Comparison of ENCODE assay signal across 27 cellular contexts in genomic region chr20:2706688-2707352, GRCh38. TPM values are rescaled to one million over a fixed set of nuclear protein-coding genes. Genes with fewer than 3 reads are reported as not detected.
A peak's percentile ranks its signal among the peaks of the same experiment; 100 is the strongest.
DNase-seq lines count a peak whose midpoint lies in the region; ATAC-seq, FAIRE-seq and TF ChIP-seq lines count a peak whose summit lies in the region.
"Had no signal": no experiment of that assay in that cellular context is flagged by ENCODE, and none has a peak within 500 bp of the region (broad histone marks: within the 10 kb centered on the region; RNA-seq: fewer than 3 reads in every experiment).

No MANE protein-coding gene starts in this region.

- SMC1A ChIA-PET in GM12878 (lab: Charles Lee; ENCODE audit: uncharacterized antibody, unreplicated experiment), result no interaction called here

- ATAC-seq in activated CD4-positive, alpha-beta T cell treated with anti-CD3 and anti-CD28 coated beads for 36 hours, result peak; percentile 81
- ATAC-seq in GM12878 (no peak; the same call in 2 of the 3 replicates), HepG2 (peak; percentile 15; the same call in 2 of the 3 replicates)
- ATAC-seq: activated T-cell treated with anti-CD3 and anti-CD28 coated beads, Interleukin-2, amount 50 U/mL, for 4 hours; gastrocnemius medialis; T-cell had no signal

- no peak for FAIRE-seq in GM12878 (lab: Jason Lieb, UNC)
- no peak for FAIRE-seq in HepG2 (lab: Jason Lieb, UNC)
- FAIRE-seq: islet of Langerhans had no signal

- no peak for TF ChIP-seq EP300 in GM12878 (IDR thresholded peaks at IDR 0.05; ENCODE audit: borderline replicate concordance in 1 of 2, control insufficient read depth in 1 of 2, low read depth in 2 of 2, low read length in 2 of 2)
- no peak for TF ChIP-seq EP300 in HepG2 (IDR thresholded peaks at IDR 0.05; ENCODE audit: low read depth in 2 of 2, low read length in 2 of 2)
- TF ChIP-seq EP300 in HepG2 (CRISPR knock-in tag; IDR thresholded peaks at IDR 0.05; ENCODE audit: borderline replicate concordance), result no peak

- intact Hi-C loops in activated CD4-positive, alpha-beta T cell treated with anti-CD3 and anti-CD28 coated beads for 36 hours (cut with DNase I, micrococcal nuclease), result no loop called here
- intact Hi-C loops in GM12878 (cut with micrococcal nuclease; ENCODE audit: unreplicated experiment), result no loop called here
- intact Hi-C loops in HepG2 (cut with micrococcal nuclease; ENCODE audit: unreplicated experiment), result no loop called here

- TF ChIP-seq POLR2A in GM12878 (IDR thresholded peaks at IDR 0.05; ENCODE audit: low read depth, low read length), result no peak
- TF ChIP-seq POLR2A in HepG2 (IDR thresholded peaks at IDR 0.05; ENCODE audit: insufficient read depth in 1 of 2, low read depth in 2 of 2, low read length in 2 of 2), result no peak

- H2AFZ ChIP-seq in GM12878 (ENCODE audit: control insufficient read depth, low read depth, low read length) (no peak overlapping the region), HepG2 (ENCODE audit: low read length) (no peak overlapping the region)

- H3K27me3 ChIP-seq in H7 (ENCODE audit: control insufficient read depth, insufficient read depth, low read length) (peaks cover 44% of the 10 kb centered on the region), GM12878 (replicated peaks in 1 of 2; ENCODE audit: control insufficient read depth in 2 of 2, insufficient read depth in 2 of 2, low read length in 1 of 2) (peaks cover 0 to 2% of the 10 kb centered on the region in 2 experiments; a peak in 2 of 4 replicates), HepG2 (ENCODE audit: control insufficient read depth in 1 of 2, insufficient read depth in 2 of 2, low read length in 2 of 2) (peaks cover 22 to 78% of the 10 kb centered on the region in 2 experiments; a peak in 4 of 5 replicates)
- H3K27me3 ChIP-seq: gastrocnemius medialis, SJCRH30 had no signal

- no peaks in the 10 kb centered on the region for H3K9me3 Mint-ChIP-seq in activated CD4-positive, alpha-beta T cell treated with anti-CD3 and anti-CD28 coated beads for 36 hours (ENCODE audit: low read depth)
- H3K9me3 Mint-ChIP-seq: activated T-cell treated with anti-CD3 and anti-CD28 coated beads, Interleukin-2, amount 50 U/mL, for 4 hours; HFFc6; T-cell had no signal

- H3K4me1 ChIP-seq in GM12878 (ENCODE audit: control insufficient read depth, insufficient read depth, low read length) (no peaks in the 10 kb centered on the region), HepG2 (ENCODE audit: insufficient read depth, low read length) (peaks cover 14% of the 10 kb centered on the region)
- H3K4me1 ChIP-seq: esophagus squamous epithelium, gastrocnemius medialis, lower lobe of right lung, SJCRH30, stomach had no signal

- H3K27ac Mint-ChIP-seq in activated CD4-positive, alpha-beta T cell treated with anti-CD3 and anti-CD28 coated beads for 36 hours, result no peak overlapping the region
- H3K27ac Mint-ChIP-seq: HFFc6, T-cell had no signal

- H4K20me1 ChIP-seq in GM12878 (ENCODE audit: control insufficient read depth, insufficient read depth), result no peaks in the 10 kb centered on the region
- no peaks in the 10 kb centered on the region for H4K20me1 ChIP-seq in HepG2 (ENCODE audit: insufficient read depth, low read length)

- H3K36me3 Mint-ChIP-seq in activated CD4-positive, alpha-beta T cell treated with anti-CD3 and anti-CD28 coated beads for 36 hours (ENCODE audit: low read depth), result no peaks in the 10 kb centered on the region
- H3K36me3 Mint-ChIP-seq: T-cell had no signal

- POLR2A ChIA-PET in activated CD4-positive, alpha-beta T cell treated with anti-CD3 and anti-CD28 coated beads for 36 hours (lab: Charles Lee), result no interaction called here
- POLR2A ChIA-PET in GM12878 (lab: Charles Lee), result no interaction called here
- POLR2A ChIA-PET in HepG2 (lab: Yijun Ruan, JAX), result no interaction called here

- BruUV-seq in GM12878 (replicated peaks; lab: Mats Ljungman, UMichigan), result no TSS peak
- no TSS peak for BruUV-seq in HepG2 (replicated peaks; lab: Mats Ljungman, UMichigan)

- H3K36me3 ChIP-seq in H7 (replicated peaks; ENCODE audit: control insufficient read depth, insufficient read depth, low read length), result no peaks in the 10 kb centered on the region
- no peaks in the 10 kb centered on the region for H3K36me3 ChIP-seq in GM12878 (ENCODE audit: control insufficient read depth in 2 of 2, insufficient read depth in 2 of 2, low read length in 1 of 2)
- H3K36me3 ChIP-seq in HepG2 (replicated peaks in 1 of 2; ENCODE audit: control insufficient read depth in 1 of 2, insufficient read depth in 2 of 2, low read length in 2 of 2), result no peaks in the 10 kb centered on the region
- H3K36me3 ChIP-seq: esophagus squamous epithelium, gastrocnemius medialis, lower lobe of right lung, SJCRH30 had no signal

- H3K4me1 Mint-ChIP-seq in activated CD4-positive, alpha-beta T cell treated with anti-CD3 and anti-CD28 coated beads for 36 hours, result peaks cover 9% of the 10 kb centered on the region
- H3K4me1 Mint-ChIP-seq: T-cell had no signal

- DNase-seq in activated CD4-positive, alpha-beta T cell treated with anti-CD3 and anti-CD28 coated beads for 36 hours, result peak; percentile 44
- DNase-seq in activated CD4-positive, alpha-beta T cell treated with anti-CD3 and anti-CD28 coated beads for 48 hours, result no peak
- peak; percentile 25 for DNase-seq in H7
- DNase-seq in GM12878 (ENCODE audit: low read depth, low spot score), result no peak
- no peak for DNase-seq in HepG2 (ENCODE audit: low spot score)
- no peak for DNase-seq in SHP77 (lab: John Stamatoyannopoulos, UW)
- DNase-seq in HCEC 1CT, result no peak
- no peak for DNase-seq in NOMO-1 (lab: John Stamatoyannopoulos, UW; ENCODE audit: unreplicated experiment in 2 of 2)
- DNase-seq: activated T-cell treated with anti-CD3 and anti-CD28 coated beads, Interleukin-2, amount 50 U/mL, for 4 hours; effector memory CD4-positive, alpha-beta T cell; esophagus squamous epithelium; gastrocnemius medialis; GF-D8; HFFc6; Karpas-422; lower lobe of right lung; NCI-H1048; NCI-H2029 treated with DMSO at 0.1 percent for 48 hours; nucleus accumbens; SJCRH30; stimulated activated CD4-positive, alpha-beta T cell treated with anti-CD3 and anti-CD28 coated beads, Interleukin-2, amount 100 ng/mL, for 48 hours; stomach; trophoblast cell had no signal

- H3K79me2 ChIP-seq in GM12878 (ENCODE audit: control insufficient read depth, insufficient read depth, low read length) (no peaks in the 10 kb centered on the region), HepG2 (ENCODE audit: insufficient read depth, low read length) (no peaks in the 10 kb centered on the region)

- TF ChIP-seq CTCF in GM12878 (IDR thresholded peaks at IDR 0.05 in 2 of 3, conservative IDR thresholded peaks at IDR 0.05 in 1 of 3; ENCODE audit: control insufficient read depth in 2 of 3, extremely low read depth in 1 of 3, insufficient read depth in 1 of 3, low read depth in 3 of 3, low read length in 3 of 3), result no peak
- TF ChIP-seq CTCF in HepG2 (CRISPR knock-in tag; IDR thresholded peaks at IDR 0.05), result no peak

- no peak overlapping the region for H3K4me3 Mint-ChIP-seq in activated CD4-positive, alpha-beta T cell treated with anti-CD3 and anti-CD28 coated beads for 36 hours
- H3K4me3 Mint-ChIP-seq: activated T-cell treated with anti-CD3 and anti-CD28 coated beads, Interleukin-2, amount 50 U/mL, for 4 hours; HFFc6; T-cell had no signal

- no peaks in the 10 kb centered on the region for H3K9me3 ChIP-seq in GM12878 (replicated peaks; ENCODE audit: control insufficient read depth, insufficient read depth, low read length)
- H3K9me3 ChIP-seq in HepG2 (ENCODE audit: low read length), result no peaks in the 10 kb centered on the region
- H3K9me3 ChIP-seq: esophagus squamous epithelium, gastrocnemius medialis, lower lobe of right lung, SJCRH30, stomach had no signal

- CTCF ChIA-PET in activated CD4-positive, alpha-beta T cell treated with anti-CD3 and anti-CD28 coated beads for 36 hours (lab: Charles Lee), result interaction anchor here (0.6 to 1.3 kb wide), 4 partner anchors 29 to 47 kb away, joined by 3 to 4 read pairs (median 4); no protein-coding TSS in a partner anchor
- CTCF ChIA-PET in GM12878 (lab: Yijun Ruan, JAX), result no interaction called here
- CTCF ChIA-PET in HepG2 (lab: Yijun Ruan, JAX; ENCODE audit: low intra/inter-chr PET ratio, low total read pairs), result no interaction called here

- in situ Hi-C loops in GM12878 (cut with MboI) (no loop called here), HepG2 (cut with HindIII; ENCODE audit: extremely low pct_ligation_motif_present, low pct_unique_long_range_greater_than_20kb) (no loop called here)

- H3K4me2 ChIP-seq in GM12878 (ENCODE audit: control insufficient read depth, insufficient read depth), result no peak overlapping the region; the same call in 1 of the 2 replicates
- H3K4me2 ChIP-seq in HepG2 (ENCODE audit: low read depth, low read length), result peak overlapping the region; percentile 9
- H3K4me2 ChIP-seq: smooth muscle cell had no signal

- peaks cover 2% of the 10 kb centered on the region for H3K27me3 Mint-ChIP-seq in activated CD4-positive, alpha-beta T cell treated with anti-CD3 and anti-CD28 coated beads for 36 hours

- no peak overlapping the region for H3K27ac ChIP-seq in GM12878 (ENCODE audit: control insufficient read depth, insufficient read depth)
- H3K27ac ChIP-seq in HepG2 (ENCODE audit: extremely low read length, insufficient read depth, low read length), result no peak overlapping the region
- H3K27ac ChIP-seq: 22Rv1, esophagus squamous epithelium, gastrocnemius medialis, lower lobe of right lung, SJCRH30, stomach had no signal

- RAD21 ChIA-PET in GM12878 (lab: Charles Lee; ENCODE audit: unreplicated experiment), result interaction anchor here (0.8 kb wide), 1 partner anchor 37 kb away, joined by 4 read pairs; no protein-coding TSS in a partner anchor

- WGBS in GM12878 (ENCODE audit: insufficient coverage, insufficient replicate concordance, low lambda C conversion rate, missing lambda C conversion rate), result 1% methylated on average over 6 of the region's 6 CpGs
- 13% methylated on average over 6 of the region's 6 CpGs for WGBS in HepG2 (ENCODE audit: low lambda C conversion rate)

- H3K4me3 ChIP-seq in H7 (ENCODE audit: insufficient read depth, low read depth, low read length) (no peak overlapping the region), GM12878 (no peak overlapping the region), HepG2 (replicated peaks in 1 of 3; ENCODE audit: insufficient read depth in 1 of 3, low read depth in 2 of 3, low read length in 3 of 3) (no peak overlapping the region)
- H3K4me3 ChIP-seq: esophagus squamous epithelium, gastrocnemius medialis, lower lobe of right lung, SJCRH30, smooth muscle cell, stomach had no signal

- no peak for TF ChIP-seq RAD21 in GM12878 (IDR thresholded peaks at IDR 0.05; ENCODE audit: insufficient read depth, low read depth, low read length)
- TF ChIP-seq RAD21 in HepG2 (CRISPR knock-in tag; IDR thresholded peaks at IDR 0.05), result no peak

- no peak overlapping the region for H3K9ac ChIP-seq in GM12878 (ENCODE audit: control insufficient read depth, insufficient read depth, low read length)
- no peak overlapping the region for H3K9ac ChIP-seq in HepG2 (ENCODE audit: insufficient read depth, low read depth, low read length)

RNA-seq across cellular contexts. Expression of gene EBF4, which starts 14.2 kb away (rescaled TPM):
- 1 to 10 TPM; 3.7 to 4.3 TPM for total RNA-seq in activated CD4-positive, alpha-beta T cell treated with anti-CD3 and anti-CD28 coated beads for 36 hours
- 1.1 and 2.6 TPM in 2 replicates for total RNA-seq in H7 (2014; rRNA removed; shearing (Covaris generic))
- total RNA-seq in GM12878 (2013; cell fraction: nucleolus; rRNA removed), result not detected in 2 replicates
- not detected in 2 replicates for total RNA-seq in GM12878 (2014; rRNA removed)
- total RNA-seq in GM12878 (2014; rRNA removed; fragmentation: Illumina TruSeq; extraction: Trizol), result not detected in 2 replicates
- 0.13 TPM in 1 of 2 replicates, not detected in the other for total RNA-seq in GM12878 (2021)
- polyA plus RNA-seq in GM12878 (2011; ENCODE audit: low read depth), result not detected
- polyA plus RNA-seq in GM12878 (2011; rRNA removed), result not detected in 2 replicates
- polyA plus RNA-seq in GM12878 (2011; cell fraction: cytosol; rRNA removed), result not detected in 2 replicates
- not detected in 2 replicates for polyA plus RNA-seq in GM12878 (2011; cell fraction: nucleus; rRNA removed)
- 0.06 and 0.22 TPM in 2 replicates for polyA plus RNA-seq in GM12878 (2012)
- not detected in 2 replicates for polyA plus RNA-seq in GM12878 (2014; fragmentation: Illumina TruSeq; extraction: Trizol)
- polyA plus RNA-seq in GM12878 (2014; fragmentation: Nextera tagmentation; extraction: Ambion mirVana), result not detected
- polyA plus RNA-seq in GM12878 (2014; rRNA removed), result not detected in 2 replicates
- not detected for polyA plus RNA-seq in GM12878 (2016; fragmentation: Nextera tagmentation; extraction: Ambion mirVana)
- polyA minus RNA-seq in GM12878 (2011; rRNA and poly(A)+ RNA removed), result not detected in 2 replicates
- polyA minus RNA-seq in GM12878 (2011; cell fraction: cytosol; rRNA and poly(A)+ RNA removed), result not detected in 2 replicates
- polyA minus RNA-seq in GM12878 (2011; cell fraction: nucleus; rRNA and poly(A)+ RNA removed), result not detected in 2 replicates
- total RNA-seq in HepG2 (2016; rRNA removed; fragmentation: Illumina TruSeq; extraction: Trizol), result 0.84 TPM in 1 of 2 replicates, not detected in the other
- not detected in 2 replicates for total RNA-seq in HepG2 (2016; cell fraction: cytosol; rRNA removed; fragmentation: Illumina TruSeq; extraction: Trizol; ENCODE audit: low read depth)
- 0.13 and 0.15 TPM in 2 replicates for total RNA-seq in HepG2 (2016; cell fraction: insoluble cytoplasmic fraction; rRNA removed; fragmentation: Illumina TruSeq; extraction: Trizol)
- total RNA-seq in HepG2 (2016; cell fraction: membrane; rRNA removed; fragmentation: Illumina TruSeq; extraction: Trizol), result 0.34 TPM in 2 replicates
- total RNA-seq in HepG2 (2016; cell fraction: nucleus; rRNA removed; fragmentation: Illumina TruSeq; extraction: Trizol), result 0.34 and 0.56 TPM in 2 replicates
- 2.2 and 5.2 TPM in 2 replicates for polyA plus RNA-seq in HepG2 (2011; rRNA removed)
- 1.7 and 2.0 TPM in 2 replicates for polyA plus RNA-seq in HepG2 (2011; cell fraction: cytosol; rRNA removed)
- 19.5 and 21.3 TPM in 2 replicates for polyA plus RNA-seq in HepG2 (2011; cell fraction: nucleus; rRNA removed)
- polyA plus RNA-seq in HepG2 (2012), result 3.4 and 9.8 TPM in 2 replicates
- 0.10 and 0.52 TPM in 2 replicates for polyA plus RNA-seq in HepG2 (2016; cell fraction: cytosol; fragmentation: Illumina TruSeq; extraction: Trizol; ENCODE audit: low read depth)
- 0.11 and 0.45 TPM in 2 replicates for polyA plus RNA-seq in HepG2 (2016; cell fraction: insoluble cytoplasmic fraction; fragmentation: Illumina TruSeq; extraction: Trizol; ENCODE audit: low read depth)
- 0.17 and 0.41 TPM in 2 replicates for polyA plus RNA-seq in HepG2 (2016; cell fraction: membrane; fragmentation: Illumina TruSeq; extraction: Trizol; ENCODE audit: low read depth)
- polyA plus RNA-seq in HepG2 (2016; cell fraction: nucleus; fragmentation: Illumina TruSeq; extraction: Trizol; ENCODE audit: insufficient read depth, low read depth), result 1.1 and 2.1 TPM in 2 replicates
- 3.8 TPM in 1 of 2 replicates, not detected in the other for polyA minus RNA-seq in HepG2 (2011; rRNA and poly(A)+ RNA removed; ENCODE audit: low replicate concordance)
- polyA minus RNA-seq in HepG2 (2011; cell fraction: cytosol; rRNA and poly(A)+ RNA removed), result 1.3 and 2.1 TPM in 2 replicates
- polyA minus RNA-seq in HepG2 (2011; cell fraction: nucleus; rRNA and poly(A)+ RNA removed), result 4.8 and 7.2 TPM in 2 replicates

RNA-seq across cellular contexts. Expression of gene IDH3B, which starts 42.8 kb away (rescaled TPM):
- 100 to 1,000 TPM in 1 of 2 experiments, 10 to 100 TPM in 1; 92.4 to 115 TPM for total RNA-seq in activated CD4-positive, alpha-beta T cell treated with anti-CD3 and anti-CD28 coated beads for 36 hours
- total RNA-seq in H7 (2014; rRNA removed; shearing (Covaris generic)), result 174 and 183 TPM in 2 replicates
- total RNA-seq in GM12878 (2013; cell fraction: nucleolus; rRNA removed), result 83.2 and 91.2 TPM in 2 replicates
- total RNA-seq in GM12878 (2014; rRNA removed) (131 and 136 TPM in 2 replicates), GM12878 (2014; rRNA removed; fragmentation: Illumina TruSeq; extraction: Trizol) (84.7 and 90.5 TPM in 2 replicates), GM12878 (2021) (109 and 110 TPM in 2 replicates), HepG2 (2016; rRNA removed; fragmentation: Illumina TruSeq; extraction: Trizol) (215 and 246 TPM in 2 replicates)
- 112 TPM for polyA plus RNA-seq in GM12878 (2011; ENCODE audit: low read depth)
- polyA plus RNA-seq in GM12878 (2011; rRNA removed) (145 and 177 TPM in 2 replicates), GM12878 (2014; fragmentation: Illumina TruSeq; extraction: Trizol) (98.3 and 101 TPM in 2 replicates), GM12878 (2014; fragmentation: Nextera tagmentation; extraction: Ambion mirVana) (10 to 100 TPM; 65.3 to 87.1 TPM), GM12878 (2014; rRNA removed) (134 and 144 TPM in 2 replicates), GM12878 (2016; fragmentation: Nextera tagmentation; extraction: Ambion mirVana) (100 to 1,000 TPM; 149 to 167 TPM), HepG2 (2011; rRNA removed) (245 and 254 TPM in 2 replicates)
- 211 and 226 TPM in 2 replicates for polyA plus RNA-seq in GM12878 (2011; cell fraction: cytosol; rRNA removed)
- 484 and 526 TPM in 2 replicates for polyA plus RNA-seq in GM12878 (2011; cell fraction: nucleus; rRNA removed)
- polyA plus RNA-seq in GM12878 (2012), result 102 and 111 TPM in 2 replicates
- 159 and 168 TPM in 2 replicates for polyA minus RNA-seq in GM12878 (2011; rRNA and poly(A)+ RNA removed)
- polyA minus RNA-seq in GM12878 (2011; cell fraction: cytosol; rRNA and poly(A)+ RNA removed), result 34.7 and 40.0 TPM in 2 replicates
- polyA minus RNA-seq in GM12878 (2011; cell fraction: nucleus; rRNA and poly(A)+ RNA removed), result 69.9 and 95.9 TPM in 2 replicates
- 33.7 and 38.0 TPM in 2 replicates for total RNA-seq in HepG2 (2016; cell fraction: cytosol; rRNA removed; fragmentation: Illumina TruSeq; extraction: Trizol; ENCODE audit: low read depth)
- 222 and 260 TPM in 2 replicates for total RNA-seq in HepG2 (2016; cell fraction: insoluble cytoplasmic fraction; rRNA removed; fragmentation: Illumina TruSeq; extraction: Trizol)
- total RNA-seq in HepG2 (2016; cell fraction: membrane; rRNA removed; fragmentation: Illumina TruSeq; extraction: Trizol), result 44.8 and 48.2 TPM in 2 replicates
- total RNA-seq in HepG2 (2016; cell fraction: nucleus; rRNA removed; fragmentation: Illumina TruSeq; extraction: Trizol), result 137 and 140 TPM in 2 replicates
- 222 and 246 TPM in 2 replicates for polyA plus RNA-seq in HepG2 (2011; cell fraction: cytosol; rRNA removed)
- polyA plus RNA-seq in HepG2 (2011; cell fraction: nucleus; rRNA removed), result 901 and 966 TPM in 2 replicates
- polyA plus RNA-seq in HepG2 (2012), result 156 and 158 TPM in 2 replicates
- 22.8 and 27.4 TPM in 2 replicates for polyA plus RNA-seq in HepG2 (2016; cell fraction: cytosol; fragmentation: Illumina TruSeq; extraction: Trizol; ENCODE audit: low read depth)
- polyA plus RNA-seq in HepG2 (2016; cell fraction: insoluble cytoplasmic fraction; fragmentation: Illumina TruSeq; extraction: Trizol; ENCODE audit: low read depth), result 207 and 216 TPM in 2 replicates
- 27.1 and 32.5 TPM in 2 replicates for polyA plus RNA-seq in HepG2 (2016; cell fraction: membrane; fragmentation: Illumina TruSeq; extraction: Trizol; ENCODE audit: low read depth)
- 236 and 251 TPM in 2 replicates for polyA plus RNA-seq in HepG2 (2016; cell fraction: nucleus; fragmentation: Illumina TruSeq; extraction: Trizol; ENCODE audit: insufficient read depth, low read depth)
- polyA minus RNA-seq in HepG2 (2011; rRNA and poly(A)+ RNA removed; ENCODE audit: low replicate concordance), result 107 and 189 TPM in 2 replicates
- polyA minus RNA-seq in HepG2 (2011; cell fraction: cytosol; rRNA and poly(A)+ RNA removed), result 74.0 and 74.8 TPM in 2 replicates
- 230 and 248 TPM in 2 replicates for polyA minus RNA-seq in HepG2 (2011; cell fraction: nucleus; rRNA and poly(A)+ RNA removed)

RNA-seq across cellular contexts. Expression of gene NOP56, which starts 54.4 kb away (rescaled TPM):
- 100 to 1,000 TPM; 504 to 532 TPM for total RNA-seq in activated CD4-positive, alpha-beta T cell treated with anti-CD3 and anti-CD28 coated beads for 36 hours
- 334 and 392 TPM in 2 replicates for total RNA-seq in H7 (2014; rRNA removed; shearing (Covaris generic))
- total RNA-seq in GM12878 (2013; cell fraction: nucleolus; rRNA removed), result 254 and 257 TPM in 2 replicates
- 440 and 489 TPM in 2 replicates for total RNA-seq in GM12878 (2014; rRNA removed)
- 502 and 535 TPM in 2 replicates for total RNA-seq in GM12878 (2014; rRNA removed; fragmentation: Illumina TruSeq; extraction: Trizol)
- 409 and 424 TPM in 2 replicates for total RNA-seq in GM12878 (2021)
- polyA plus RNA-seq in GM12878 (2011; ENCODE audit: low read depth), result 171 TPM
- polyA plus RNA-seq in GM12878 (2011; rRNA removed), result 218 and 254 TPM in 2 replicates
- 225 and 235 TPM in 2 replicates for polyA plus RNA-seq in GM12878 (2011; cell fraction: cytosol; rRNA removed)
- polyA plus RNA-seq in GM12878 (2011; cell fraction: nucleus; rRNA removed), result 739 and 811 TPM in 2 replicates
- 189 and 258 TPM in 2 replicates for polyA plus RNA-seq in GM12878 (2012)
- 550 and 607 TPM in 2 replicates for polyA plus RNA-seq in GM12878 (2014; fragmentation: Illumina TruSeq; extraction: Trizol)
- polyA plus RNA-seq in GM12878 (2014; fragmentation: Nextera tagmentation; extraction: Ambion mirVana), result 100 to 1,000 TPM; 368 to 439 TPM
- 371 and 408 TPM in 2 replicates for polyA plus RNA-seq in GM12878 (2014; rRNA removed)
- polyA plus RNA-seq in GM12878 (2016; fragmentation: Nextera tagmentation; extraction: Ambion mirVana), result 100 to 1,000 TPM; 524 to 544 TPM
- 286 and 315 TPM in 2 replicates for polyA minus RNA-seq in GM12878 (2011; rRNA and poly(A)+ RNA removed)
- polyA minus RNA-seq in GM12878 (2011; cell fraction: cytosol; rRNA and poly(A)+ RNA removed), result 94.6 and 146 TPM in 2 replicates
- 316 and 496 TPM in 2 replicates for polyA minus RNA-seq in GM12878 (2011; cell fraction: nucleus; rRNA and poly(A)+ RNA removed)
- 646 and 1,116 TPM in 2 replicates for total RNA-seq in HepG2 (2016; rRNA removed; fragmentation: Illumina TruSeq; extraction: Trizol)
- total RNA-seq in HepG2 (2016; cell fraction: cytosol; rRNA removed; fragmentation: Illumina TruSeq; extraction: Trizol; ENCODE audit: low read depth), result 3,280 and 3,642 TPM in 2 replicates
- 600 and 1,127 TPM in 2 replicates for total RNA-seq in HepG2 (2016; cell fraction: insoluble cytoplasmic fraction; rRNA removed; fragmentation: Illumina TruSeq; extraction: Trizol)
- total RNA-seq in HepG2 (2016; cell fraction: membrane; rRNA removed; fragmentation: Illumina TruSeq; extraction: Trizol), result 2,832 and 3,011 TPM in 2 replicates
- total RNA-seq in HepG2 (2016; cell fraction: nucleus; rRNA removed; fragmentation: Illumina TruSeq; extraction: Trizol), result 1,362 and 1,462 TPM in 2 replicates
- 369 and 374 TPM in 2 replicates for polyA plus RNA-seq in HepG2 (2011; rRNA removed)
- polyA plus RNA-seq in HepG2 (2011; cell fraction: cytosol; rRNA removed), result 207 and 225 TPM in 2 replicates
- polyA plus RNA-seq in HepG2 (2011; cell fraction: nucleus; rRNA removed), result 1,398 and 1,412 TPM in 2 replicates
- 352 and 481 TPM in 2 replicates for polyA plus RNA-seq in HepG2 (2012)
- polyA plus RNA-seq in HepG2 (2016; cell fraction: cytosol; fragmentation: Illumina TruSeq; extraction: Trizol; ENCODE audit: low read depth), result 3,484 and 3,697 TPM in 2 replicates
- 637 and 642 TPM in 2 replicates for polyA plus RNA-seq in HepG2 (2016; cell fraction: insoluble cytoplasmic fraction; fragmentation: Illumina TruSeq; extraction: Trizol; ENCODE audit: low read depth)
- 2,607 and 2,624 TPM in 2 replicates for polyA plus RNA-seq in HepG2 (2016; cell fraction: membrane; fragmentation: Illumina TruSeq; extraction: Trizol; ENCODE audit: low read depth)
- 3,019 and 3,117 TPM in 2 replicates for polyA plus RNA-seq in HepG2 (2016; cell fraction: nucleus; fragmentation: Illumina TruSeq; extraction: Trizol; ENCODE audit: insufficient read depth, low read depth)
- 388 and 403 TPM in 2 replicates for polyA minus RNA-seq in HepG2 (2011; rRNA and poly(A)+ RNA removed; ENCODE audit: low replicate concordance)
- 134 TPM in 2 replicates for polyA minus RNA-seq in HepG2 (2011; cell fraction: cytosol; rRNA and poly(A)+ RNA removed)
- polyA minus RNA-seq in HepG2 (2011; cell fraction: nucleus; rRNA and poly(A)+ RNA removed), result 938 and 1,127 TPM in 2 replicates

Comparison
In these comparisons a context has a peak if more than half of its experiments do, and no peak if none do; other contexts are left out.
1. DNase-seq: peak in activated CD4-positive, alpha-beta T cell treated with anti-CD3 and anti-CD28 coated beads for 36 hours (single experiment) and H7 (single experiment); none in activated CD4-positive, alpha-beta T cell treated with anti-CD3 and anti-CD28 coated beads for 48 hours (single experiment), GM12878 (single experiment), HepG2 (single experiment), SHP77 (0 of 2), HCEC 1CT (single experiment) and NOMO-1 (0 of 2).